In genomic region chr2:110948027-110948687, GRCh38 we compare ENCODE assay signal across 14 cellular contexts.
DNase-seq lines count a peak whose midpoint lies in the region; ATAC-seq and TF ChIP-seq lines count a peak whose summit lies in the region.
"Had no signal": no experiment of that assay in that cellular context is flagged by ENCODE, and none has a peak within 500 bp of the region (broad histone marks: within the 10 kb centered on the region; RNA-seq: fewer than 3 reads in every experiment).

No MANE protein-coding gene starts in this region.

- intact Hi-C loops in Calu3 (cut with micrococcal nuclease; ENCODE audit: unreplicated experiment), result no loop called here

- H3K4me3 ChIP-seq in LNCaP clone FGC (ENCODE audit: low read depth, low read length), result no peak overlapping the region
- H3K4me3 ChIP-seq: GM23248 had no signal

- no peaks in the 10 kb centered on the region for H3K9me3 Mint-ChIP-seq in Calu3 (ENCODE audit: low read depth, unreplicated experiment)

- H3K27ac Mint-ChIP-seq in Calu3 (ENCODE audit: unreplicated experiment), result no peak overlapping the region
- H3K27ac Mint-ChIP-seq: activated naive CD8-positive, alpha-beta T cell had no signal

- no TSS peak for BruUV-seq in Calu3 (replicated peaks; lab: Mats Ljungman, UMichigan)

- no peaks in the 10 kb centered on the region for H3K4me1 Mint-ChIP-seq in Calu3 (ENCODE audit: low read depth, unreplicated experiment)

- H3K27me3 Mint-ChIP-seq in Calu3 (ENCODE audit: unreplicated experiment), result peaks cover 31% of the 10 kb centered on the region
- H3K27me3 Mint-ChIP-seq: activated naive CD8-positive, alpha-beta T cell had no signal

- ATAC-seq in left lobe of liver (peak; percentile 28), HG03442 (IDR thresholded peaks at IDR 0.05; ENCODE audit: unreplicated experiment) (no peak)
- ATAC-seq: stimulated activated naive CD8-positive, alpha-beta T cell treated with anti-CD3 and anti-CD28 coated beads, Interleukin-15, Interleukin-2, amounts not matched to agents 100 U/mL and 50 U/mL, for 24 hours had no signal

- CTCF ChIA-PET in Calu3 (lab: Charles Lee), result interaction anchor here (0.6 kb wide), 1 partner anchor 53 kb away, joined by 4 read pairs; no protein-coding TSS in a partner anchor

- no peak overlapping the region for H3K4me3 Mint-ChIP-seq in Calu3 (ENCODE audit: low read depth, unreplicated experiment)
- H3K4me3 Mint-ChIP-seq: activated naive CD8-positive, alpha-beta T cell had no signal

- DNase-seq in COLO668 (lab: John Stamatoyannopoulos, UW; ENCODE audit: unreplicated experiment) (peak; percentile 74), LNCaP clone FGC (ENCODE audit: low read depth) (peak; percentile 19), NCI-H748 treated with DMSO at 0.1 percent for 48 hours (lab: John Stamatoyannopoulos, UW) (peak; percentile 5), left lobe of liver (ENCODE audit: low spot score) (no peak), Calu3 (no peak)
- DNase-seq in activated CD4-positive, alpha-beta T cell treated with anti-CD3 and anti-CD28 coated beads, Interleukin-2, amount 50 U/mL, for 1 hour, result no peak
- DNase-seq in effector CD8-positive, alpha-beta T cell (lab: John Stamatoyannopoulos, UW), result no peak
- DNase-seq: activated CD8-positive, alpha-beta memory T cell treated with anti-CD3 and anti-CD28 coated beads, Interleukin-2, amount 50 U/mL, for 4 hours; GM23248; stimulated activated CD4-positive, alpha-beta T cell treated with anti-CD3 and anti-CD28 coated beads, Interleukin-4, amount 100 ng/mL, for 4 hours; stimulated activated naive CD8-positive, alpha-beta T cell treated with anti-CD3 and anti-CD28 coated beads, Interleukin-15, Interleukin-2, amounts not matched to agents 100 U/mL and 50 U/mL, for 24 hours; WERI-Rb-1 had no signal

- H3K36me3 Mint-ChIP-seq in Calu3 (ENCODE audit: insufficient read depth, unreplicated experiment), result no peaks in the 10 kb centered on the region
- H3K36me3 Mint-ChIP-seq: activated naive CD8-positive, alpha-beta T cell had no signal

- TF ChIP-seq CTCF in LNCaP clone FGC (IDR thresholded peaks at IDR 0.05; ENCODE audit: control insufficient read depth, extremely low read depth, insufficient read depth), result no peak
- no peak for TF ChIP-seq CTCF in Calu3 (IDR thresholded peaks at IDR 0.05; ENCODE audit: unreplicated experiment)

Comparison
In these comparisons a context has a peak if more than half of its experiments do, and no peak if none do; other contexts are left out.
1. DNase-seq: peak in COLO668 (single experiment), LNCaP clone FGC (single experiment) and NCI-H748 treated with DMSO at 0.1 percent for 48 hours (single experiment); none in left lobe of liver (single experiment), activated CD4-positive, alpha-beta T cell treated with anti-CD3 and anti-CD28 coated beads, Interleukin-2, amount 50 U/mL, for 1 hour (single experiment), Calu3 (single experiment) and effector CD8-positive, alpha-beta T cell (single experiment).